35 cellular contexts compared by ENCODE assay signal in genomic region chr12:57158186-57158585, GRCh38. TPM values are rescaled to one million over a fixed set of nuclear protein-coding genes. Genes with fewer than 3 reads are reported as not detected.
A peak's percentile ranks its signal among the peaks of the same experiment; 100 is the strongest.
DNase-seq lines count a peak whose midpoint lies in the region; ATAC-seq, FAIRE-seq and TF ChIP-seq lines count a peak whose summit lies in the region.
"Had no signal": no experiment of that assay in that cellular context is flagged by ENCODE, and none has a peak within 500 bp of the region (broad histone marks: within the 10 kb centered on the region; RNA-seq: fewer than 3 reads in every experiment).

No MANE protein-coding gene starts in this region.

- H3K9me3 ChIP-seq in Loucy (ENCODE audit: insufficient read depth, low read depth, low read length): no peaks in the 10 kb centered on the region
- H3K9me3 ChIP-seq: adrenal gland, colonic mucosa, mucosa of descending colon, pancreas, testis, uterus had no signal

- H3K27me3 Mint-ChIP-seq in natural killer cell (ENCODE audit: low read depth in 2 of 2): no peaks in the 10 kb centered on the region
- H3K27me3 Mint-ChIP-seq: activated CD4-positive, alpha-beta memory T cell treated with anti-CD3 and anti-CD28 coated beads for 36 hours had no signal

- peak overlapping the region; percentile 55 for H3K4me2 ChIP-seq in Loucy (ENCODE audit: low read depth, low read length, poor library complexity, severe bottlenecking)

- H3K27me3 ChIP-seq in Loucy (ENCODE audit: insufficient read depth, low read length, poor library complexity, severe bottlenecking): no peaks in the 10 kb centered on the region
- H3K27me3 ChIP-seq: adrenal gland, colonic mucosa, pancreas, testis, uterus had no signal

- H4K20me1 ChIP-seq in Loucy (ENCODE audit: insufficient read depth, low read length, poor library complexity, severe bottlenecking): no peaks in the 10 kb centered on the region

- H3K27ac Mint-ChIP-seq in natural killer cell: no peak overlapping the region
- H3K27ac Mint-ChIP-seq: activated CD4-positive, alpha-beta memory T cell treated with anti-CD3 and anti-CD28 coated beads for 36 hours; activated naive CD4-positive, alpha-beta T cell treated with anti-CD3 and anti-CD28 coated beads for 36 hours; B cell had no signal

- no peak for TF ChIP-seq POLR2A in H54 (IDR thresholded peaks at IDR 0.05; ENCODE audit: low read depth, low read length)

- H3K9me2 ChIP-seq in Loucy (replicated peaks; ENCODE audit: low read depth, low read length): no peaks in the 10 kb centered on the region

- ATAC-seq in natural killer cell: peak in 1 of 3 donors; percentile 9
- ATAC-seq: activated CD4-positive, CD25-positive, alpha-beta regulatory T cell treated with anti-CD3 and anti-CD28 coated beads, Interleukin-2, amount 50 U/mL, for 24 hours; mucosa of descending colon had no signal

- H3K36me3 ChIP-seq in Loucy (ENCODE audit: insufficient read depth, low read length): no peaks in the 10 kb centered on the region
- H3K36me3 ChIP-seq: colonic mucosa, uterus had no signal

- H3K4me3 ChIP-seq in Loucy (ENCODE audit: low read length, poor library complexity, severe bottlenecking): no peak overlapping the region
- no peak overlapping the region for H3K4me3 ChIP-seq in coronary artery
- H3K4me3 ChIP-seq: adrenal gland, colonic mucosa, lung, mucosa of descending colon, pancreas, testis, uterus had no signal

- peaks cover 20 to 31% of the 10 kb centered on the region in 2 donors for H3K4me1 Mint-ChIP-seq in natural killer cell

- no peak overlapping the region for H2AFZ ChIP-seq in Loucy (ENCODE audit: low read length)

- no peaks in the 10 kb centered on the region for H3K36me3 Mint-ChIP-seq in natural killer cell
- H3K36me3 Mint-ChIP-seq: activated CD4-positive, alpha-beta memory T cell treated with anti-CD3 and anti-CD28 coated beads for 36 hours had no signal

- H3K9me3 Mint-ChIP-seq in natural killer cell: no peaks in the 10 kb centered on the region
- H3K9me3 Mint-ChIP-seq: activated CD4-positive, alpha-beta memory T cell treated with anti-CD3 and anti-CD28 coated beads for 36 hours; activated naive CD4-positive, alpha-beta T cell treated with anti-CD3 and anti-CD28 coated beads for 36 hours had no signal

- peak overlapping the region; percentile 49 for H3K4me3 Mint-ChIP-seq in natural killer cell
- H3K4me3 Mint-ChIP-seq: activated CD4-positive, alpha-beta memory T cell treated with anti-CD3 and anti-CD28 coated beads for 36 hours; activated naive CD4-positive, alpha-beta T cell treated with anti-CD3 and anti-CD28 coated beads for 36 hours; B cell had no signal

- H3K79me2 ChIP-seq in Loucy (ENCODE audit: insufficient read depth, low read length): no peaks in the 10 kb centered on the region

- no peak overlapping the region for H3K9ac ChIP-seq in Loucy (ENCODE audit: low read depth, low read length, poor library complexity, severe bottlenecking)

- intact Hi-C loops in natural killer cell (cut with micrococcal nuclease): no loop called here

- TF ChIP-seq CTCF in Loucy (conservative IDR thresholded peaks at IDR 0.05; ENCODE audit: low read length) (no peak), coronary artery (IDR thresholded peaks at IDR 0.05) (no peak), natural killer cell (IDR thresholded peaks at IDR 0.05) (no peak)

- H3K27ac ChIP-seq in coronary artery: peak overlapping the region; percentile 37 to 80
- peak overlapping the region; percentile 1 for H3K27ac ChIP-seq in temporal lobe (ENCODE audit: low read depth, low read length)
- H3K27ac ChIP-seq: colonic mucosa, pancreas had no signal

- no peaks in the 10 kb centered on the region for H3F3A ChIP-seq in Loucy (ENCODE audit: low read depth)

- H3K4me1 ChIP-seq in Loucy (ENCODE audit: insufficient read depth, low read length, poor library complexity, severe bottlenecking): peaks cover 16% of the 10 kb centered on the region
- H3K4me1 ChIP-seq: colonic mucosa, pancreas, uterus had no signal

- no peak for DNase-seq in coronary artery (ENCODE audit: low spot score)
- no peak for DNase-seq in natural killer cell
- no peak for DNase-seq in amygdala (lab: John Stamatoyannopoulos, UW)
- DNase-seq in mucosa of gallbladder (ENCODE audit: low spot score): no peak
- no peak for DNase-seq in OCI-M1 (lab: John Stamatoyannopoulos, UW)
- DNase-seq in H54 (ENCODE audit: insufficient read length, low spot score): no peak
- DNase-seq: activated CD4-positive, alpha-beta memory T cell treated with anti-CD3 and anti-CD28 coated beads for 36 hours; activated CD8-positive, alpha-beta memory T cell treated with anti-CD3 and anti-CD28 coated beads, Interleukin-2, amount 50 U/mL, for 4 hours; activated naive CD4-positive, alpha-beta T cell treated with anti-CD3 and anti-CD28 coated beads for 36 hours; colonic mucosa; erythroblast; foreskin fibroblast; MM.1S; mucosa of descending colon; NCI-H2081; NCI-H2227 treated with DMSO at 0.1 percent for 48 hours; NCI-H526; SHP77; small intestine; stimulated activated naive CD4-positive, alpha-beta T cell; testis; uterus had no signal

- FAIRE-seq in H54 (lab: Jason Lieb, UNC): no peak
- FAIRE-seq: GM12891, H1, keratinocyte, pancreas, small intestine had no signal

RNA-seq across cellular contexts. Expression of gene LRP1-AS, which starts 10.8 kb away (rescaled TPM):
- total RNA-seq in natural killer cell: not detected
- total RNA-seq in temporal lobe: not detected
- total RNA-seq in mucosa of gallbladder: not detected
- total RNA-seq: activated CD4-positive, alpha-beta memory T cell treated with anti-CD3 and anti-CD28 coated beads for 36 hours; activated naive CD4-positive, alpha-beta T cell treated with anti-CD3 and anti-CD28 coated beads for 36 hours; adrenal gland; B cell; bronchial epithelial cell; colonic mucosa; H1; lung; mucosa of descending colon; pancreas; renal cortical epithelial cell; T-helper 2 cell treated with Interferon-gamma antibody and Interleukin-4, amounts not matched to agents 100 ng/mL and 5 ng/mL, for 36 hours; testis; uterus had no signal

RNA-seq across cellular contexts. Expression of gene LRP1, which starts 29.9 kb away (rescaled TPM):
- total RNA-seq in natural killer cell (10 to 100 TPM in 1 of 3 donors, 1 to 10 TPM in 2; 6.7 to 13.1 (median 9.5) TPM), temporal lobe (116 TPM), mucosa of gallbladder (241 TPM)

RNA-seq across cellular contexts. Expression of gene STAT6, which starts 47.0 kb away (rescaled TPM):
- total RNA-seq in natural killer cell: 100 to 1,000 TPM; 277 to 340 (median 319) TPM
- 4.9 TPM for total RNA-seq in temporal lobe
- total RNA-seq in mucosa of gallbladder: 287 TPM

RNA-seq across cellular contexts. Expression of gene NXPH4, which starts 58.4 kb away (rescaled TPM):
- total RNA-seq in natural killer cell (under 1 TPM in 1 of 3 donors, not detected in 2; 0.82 TPM), temporal lobe (1.7 TPM), mucosa of gallbladder (0.83 TPM)

Comparison
In these comparisons a context has a peak if more than half of its experiments do, and no peak if none do; other contexts are left out.
1. RNA of gene STAT6, which starts 47.0 kb away (total RNA-seq): 277 to 340 TPM in natural killer cell and 287 TPM in mucosa of gallbladder (single experiment); 4.9 TPM in temporal lobe (single experiment); every median in the first group is over 10 times any median in the second.